In the genomic region with DNA sequence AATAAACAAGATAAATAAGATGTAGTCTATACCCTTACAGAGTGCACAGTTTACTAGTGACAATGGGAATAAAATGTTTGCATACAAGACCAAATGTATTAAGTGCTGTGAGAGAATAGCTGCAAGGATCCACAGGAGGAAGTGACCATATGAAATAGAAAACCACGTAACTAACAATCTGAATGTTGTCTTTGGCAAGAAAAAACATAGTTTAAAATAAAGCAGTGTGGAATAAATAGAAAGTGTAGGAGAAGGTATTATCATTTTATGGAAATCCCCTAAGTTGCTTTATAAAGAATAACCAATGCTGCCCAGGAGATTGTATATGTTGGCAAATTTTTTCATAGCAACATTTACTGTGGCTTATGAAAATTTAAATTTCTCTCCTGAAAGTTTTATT, we compare ENCODE assay signal across 20 cellular contexts.
"Had no signal": no experiment of that assay in that cellular context is flagged by ENCODE, and none has a peak within 500 bp of the region (broad histone marks: within the 10 kb centered on the region; RNA-seq: fewer than 3 reads in every experiment).

No MANE protein-coding gene starts in this region.

- ATAC-seq: activated naive CD8-positive, alpha-beta T cell treated with anti-CD3 and anti-CD28 coated beads, Interleukin-2, amount 50 U/mL, for 24 hours; body of pancreas; left lobe of liver; natural killer cell; right lobe of liver; stimulated activated naive CD8-positive, alpha-beta T cell treated with anti-CD3 and anti-CD28 coated beads, Interleukin-15, Interleukin-2, amounts not matched to agents 100 U/mL and 50 U/mL, for 24 hours had no signal

- H3K36me3 ChIP-seq: esophagus squamous epithelium, prostate gland, right lobe of liver had no signal

- DNase-seq: activated CD4-positive, alpha-beta memory T cell treated with anti-CD3 and anti-CD28 coated beads for 36 hours; activated naive CD4-positive, alpha-beta T cell treated with Interleukin-2 at 50 U/mL for 16 hours; activated naive CD8-positive, alpha-beta T cell treated with anti-CD3 and anti-CD28 coated beads, Interleukin-2, amount 50 U/mL, for 24 hours; body of pancreas; dorsolateral prefrontal cortex; esophagus squamous epithelium; foreskin melanocyte; head of caudate nucleus; islet precursor cell; natural killer cell; occipital lobe; right lobe of liver; stimulated activated CD4-positive, alpha-beta T cell treated with anti-CD3 and anti-CD28 coated beads, Interleukin-4, amount 100 ng/mL, for 1 hour; stimulated activated CD8-positive, alpha-beta memory T cell treated with anti-CD3 and anti-CD28 coated beads, Interleukin-4, amount 100 ng/mL, for 48 hours; stimulated activated naive CD8-positive, alpha-beta T cell treated with anti-CD3 and anti-CD28 coated beads, Interleukin-15, Interleukin-2, amounts not matched to agents 100 U/mL and 50 U/mL, for 24 hours; testis had no signal

- H3K27ac ChIP-seq: body of pancreas, dorsolateral prefrontal cortex, esophagus squamous epithelium, prostate gland, right lobe of liver, testis, VCaP had no signal

- FAIRE-seq: endometrium had no signal

- H3K9me3 ChIP-seq: body of pancreas, esophagus squamous epithelium, prostate gland, testis had no signal

- H3K4me1 ChIP-seq: body of pancreas, prostate gland, right lobe of liver, testis had no signal

- H3K27me3 ChIP-seq: body of pancreas, dorsolateral prefrontal cortex, esophagus squamous epithelium, right lobe of liver, testis had no signal

- H3K4me3 ChIP-seq: body of pancreas, dorsolateral prefrontal cortex, esophagus squamous epithelium, prostate gland, right lobe of liver, testis had no signal
